ENCODE assay signal across 8 cellular contexts in genomic region chr13:112444001-112444311, GRCh38.
DNase-seq lines count a peak whose midpoint lies in the region; ATAC-seq, FAIRE-seq and TF ChIP-seq lines count a peak whose summit lies in the region.

No MANE protein-coding gene starts in this region.

- H3K36me3 ChIP-seq in Karpas-422 (ENCODE audit: insufficient read depth, low read length) (no peaks in the 10 kb centered on the region), breast epithelium (no peaks in the 10 kb centered on the region), keratinocyte (ENCODE audit: control insufficient read depth in 2 of 2, extremely low read depth in 1 of 2, insufficient read depth in 2 of 2, low read length in 2 of 2) (no peaks in the 10 kb centered on the region)

- peaks cover 15% of the 10 kb centered on the region for H3K4me1 ChIP-seq in Karpas-422 (ENCODE audit: low read length)
- H3K4me1 ChIP-seq in breast epithelium = no peaks in the 10 kb centered on the region
- no peaks in the 10 kb centered on the region for H3K4me1 ChIP-seq in keratinocyte (ENCODE audit: control insufficient read depth, extremely low read depth, insufficient read depth, low read length)

- no peaks in the 10 kb centered on the region for H3K9me1 ChIP-seq in keratinocyte (ENCODE audit: control insufficient read depth, extremely low read depth, insufficient read depth, low read length)

- no peaks in the 10 kb centered on the region for H3K9me2 ChIP-seq in Karpas-422 (replicated peaks; ENCODE audit: insufficient read depth, low read length)

- H3K4me2 ChIP-seq in Karpas-422 (ENCODE audit: low read depth, low read length, poor library complexity, severe bottlenecking) (no peak overlapping the region), keratinocyte (ENCODE audit: control insufficient read depth, extremely low read depth, insufficient read depth, low read depth, low read length) (no peak overlapping the region)

- H2AFZ ChIP-seq in Karpas-422 (ENCODE audit: low read length) = no peak overlapping the region
- H2AFZ ChIP-seq in keratinocyte (ENCODE audit: control insufficient read depth, low read length) = no peak overlapping the region

- H3K27ac ChIP-seq in C4-2B (no peak overlapping the region), Karpas-422 (ENCODE audit: low read length) (no peak overlapping the region), breast epithelium (no peak overlapping the region), keratinocyte (ENCODE audit: control insufficient read depth, insufficient read depth, low read length) (no peak overlapping the region)

- no peak for TF ChIP-seq POLR2A in breast epithelium (IDR thresholded peaks at IDR 0.05)

- TF ChIP-seq CTCF in C4-2B (conservative IDR thresholded peaks at IDR 0.05) = peak; percentile 91
- TF ChIP-seq CTCF in breast epithelium (IDR thresholded peaks at IDR 0.05) = peak in 2 of 3 donors; percentile 52 to 58
- peak; percentile 78 to 99 (median 87) for TF ChIP-seq CTCF in keratinocyte (optimal IDR thresholded peaks at IDR 0.05 in 1 of 3, IDR thresholded peaks at IDR 0.05 in 1 of 3, conservative IDR thresholded peaks at IDR 0.05 in 1 of 3; ENCODE audit: extremely low read depth in 1 of 3, insufficient read depth in 2 of 3, low read length in 3 of 3)

- ATAC-seq in GM19372 (IDR thresholded peaks at IDR 0.05; ENCODE audit: low read depth, unreplicated experiment) (peak; percentile 76), HG02610 (IDR thresholded peaks at IDR 0.05; ENCODE audit: unreplicated experiment) (no peak)

- dilution Hi-C loops in keratinocyte (cut with MboI; ENCODE audit: extremely low pct_ligation_motif_present, low sequenced_read_pairs) = no loop called here

- H3K9me3 ChIP-seq in Karpas-422 (ENCODE audit: low read length) = no peaks in the 10 kb centered on the region
- H3K9me3 ChIP-seq in breast epithelium = peaks cover 0 to 3% of the 10 kb centered on the region in 2 donors
- H3K9me3 ChIP-seq in keratinocyte (ENCODE audit: control insufficient read depth, low read depth, low read length) = no peaks in the 10 kb centered on the region

- H3K79me2 ChIP-seq in Karpas-422 (ENCODE audit: low read length) = no peaks in the 10 kb centered on the region
- H3K79me2 ChIP-seq in keratinocyte (ENCODE audit: control insufficient read depth, insufficient read depth, low read length) = no peaks in the 10 kb centered on the region

- H3K9ac ChIP-seq in Karpas-422 (ENCODE audit: low read length) (no peak overlapping the region), keratinocyte (ENCODE audit: control insufficient read depth, extremely low read depth, insufficient read depth, low read length) (no peak overlapping the region)

- no peaks in the 10 kb centered on the region for H3K27me3 ChIP-seq in Karpas-422 (ENCODE audit: low read length)
- H3K27me3 ChIP-seq in breast epithelium = peaks cover 0 to 65% of the 10 kb centered on the region in 2 donors
- H3K27me3 ChIP-seq in keratinocyte (ENCODE audit: control insufficient read depth, extremely low read depth, insufficient read depth, low read length) = peaks cover 18% of the 10 kb centered on the region

- no peaks in the 10 kb centered on the region for H4K20me1 ChIP-seq in Karpas-422 (ENCODE audit: insufficient read depth, low read depth, low read length)
- no peaks in the 10 kb centered on the region for H4K20me1 ChIP-seq in keratinocyte (ENCODE audit: control insufficient read depth, extremely low read depth, insufficient read depth, low read length)

- no peak for FAIRE-seq in keratinocyte (lab: Jason Lieb, UNC)

- no peak overlapping the region for H3K4me3 ChIP-seq in Karpas-422 (ENCODE audit: low read length)
- H3K4me3 ChIP-seq in breast epithelium = no peak overlapping the region
- no peak overlapping the region for H3K4me3 ChIP-seq in keratinocyte (ENCODE audit: control insufficient read depth in 2 of 3, extremely low read depth in 1 of 3, insufficient read depth in 2 of 3, low read depth in 1 of 3, low read length in 3 of 3)

- DNase-seq in Karpas-422 (peak; percentile 91), RPMI8226 (peak; percentile 67), breast epithelium (ENCODE audit: low spot score in 2 of 2) (peak in 1 of 2 donors; percentile 17), keratinocyte (ENCODE audit: low read depth, low spot score) (peak; percentile 1)
- DNase-seq in stimulated activated CD4-positive, alpha-beta T cell treated with anti-CD3 and anti-CD28 coated beads, Interleukin-1b, Interleukin-23, amount 100 ng/mL, for 48 hours = peak; percentile 62

- intact Hi-C loops in breast epithelium (cut with DNase I; ENCODE audit: low total_unique reads) = no loop called here
